ENCODE assay signal across 8 cellular contexts in the genomic region with DNA sequence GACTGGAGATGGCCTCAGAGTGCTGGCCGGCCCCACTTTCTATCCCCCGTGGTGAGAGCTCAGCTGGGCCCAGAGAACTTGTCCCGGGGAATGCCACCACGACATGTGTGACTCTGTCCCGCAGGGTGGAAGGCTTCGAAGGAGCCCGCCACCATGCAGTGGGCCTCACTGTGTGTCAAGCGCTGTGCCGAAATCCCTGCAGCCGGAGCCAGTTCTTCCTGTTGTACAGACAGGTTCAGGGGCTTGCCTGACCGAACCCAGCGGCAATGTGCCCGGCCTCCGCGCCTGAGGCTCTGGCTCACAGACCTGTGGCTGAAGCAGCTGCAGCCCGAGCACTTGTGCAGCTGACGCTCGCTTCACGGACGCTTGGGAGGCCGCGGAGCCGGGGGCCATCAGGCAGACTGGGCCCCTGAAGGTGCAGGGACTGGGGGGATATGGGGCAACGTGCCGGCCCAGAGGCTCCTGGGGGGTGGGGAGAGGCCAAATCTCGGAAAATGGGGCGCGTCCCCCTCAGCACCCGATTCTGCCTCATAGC. TPM values are rescaled to one million over a fixed set of nuclear protein-coding genes. Genes with fewer than 3 reads are reported as not detected.
A peak's percentile ranks its signal among the peaks of the same experiment; 100 is the strongest.
DNase-seq lines count a peak whose midpoint lies in the region; ATAC-seq, FAIRE-seq and TF ChIP-seq lines count a peak whose summit lies in the region.

No MANE protein-coding gene starts in this region.

- H3K4me1 ChIP-seq in right cardiac atrium (ENCODE audit: control insufficient read depth, insufficient read depth, low read length), result peaks cover 11% of the 10 kb centered on the region

- no peak for TF ChIP-seq CTCF in NB4 (IDR thresholded peaks at IDR 0.05; ENCODE audit: low read depth, low read length)
- no peak for TF ChIP-seq CTCF in retinal pigment epithelial cell (conservative IDR thresholded peaks at IDR 0.05; ENCODE audit: low read depth, low read length)

- H3K4me3 ChIP-seq in NB4 (ENCODE audit: low read depth, low read length) (peak overlapping the region; percentile 64), right cardiac atrium (ENCODE audit: low read length) (peak overlapping the region; percentile 77), retinal pigment epithelial cell (ENCODE audit: low read length) (peak overlapping the region; percentile 67)

- peak; percentile 63 for DNase-seq in NB4 (ENCODE audit: low read depth)
- DNase-seq in right cardiac atrium, result peak; percentile 49 to 82 (median 78)
- DNase-seq in retinal pigment epithelial cell (ENCODE audit: low read depth), result no peak
- no peak for DNase-seq in foreskin melanocyte
- no peak for DNase-seq in GM12892 (ENCODE audit: insufficient read length)

- H3K4me3 Mint-ChIP-seq in activated naive CD8-positive, alpha-beta T cell, result peak overlapping the region; percentile 88

- no peak overlapping the region for H3K27ac ChIP-seq in right cardiac atrium (ENCODE audit: low read length)

- intact Hi-C loops in right cardiac atrium (cut with DNase I), result loop anchor here in 2 of 4 donors (5.0 kb wide), 1 partner anchor 240 kb away; no protein-coding TSS in a partner anchor

- no peaks in the 10 kb centered on the region for H3K9me3 Mint-ChIP-seq in activated naive CD8-positive, alpha-beta T cell (ENCODE audit: low read depth)

- no peak for FAIRE-seq in GM12892 (lab: Jason Lieb, UNC)

- peaks cover 12% of the 10 kb centered on the region for H3K4me1 Mint-ChIP-seq in activated naive CD8-positive, alpha-beta T cell (ENCODE audit: low read depth)

- H3K27ac Mint-ChIP-seq in activated naive CD8-positive, alpha-beta T cell, result no peak overlapping the region

- H3K27me3 Mint-ChIP-seq in activated naive CD8-positive, alpha-beta T cell, result no peaks in the 10 kb centered on the region

- H3K9me3 ChIP-seq in right cardiac atrium (ENCODE audit: control insufficient read depth, low read length), result no peaks in the 10 kb centered on the region

- TF ChIP-seq POLR2A in NB4 (IDR thresholded peaks at IDR 0.05; ENCODE audit: extremely low read depth, insufficient read length), result no peak
- no peak for TF ChIP-seq POLR2A in GM12892 (IDR thresholded peaks at IDR 0.05; ENCODE audit: low read depth, low read length)

- ATAC-seq in GM18907 (IDR thresholded peaks at IDR 0.05; ENCODE audit: unreplicated experiment) (peak; percentile 30), right cardiac atrium (peak; percentile 22 to 44), HG03108 (IDR thresholded peaks at IDR 0.05; ENCODE audit: unreplicated experiment) (no peak)

- H3K27me3 ChIP-seq in right cardiac atrium (ENCODE audit: control insufficient read depth, insufficient read depth), result no peaks in the 10 kb centered on the region

- no peaks in the 10 kb centered on the region for H3K36me3 Mint-ChIP-seq in activated naive CD8-positive, alpha-beta T cell

- 6% methylated on average over 29 of the region's 29 CpGs for WGBS in right cardiac atrium

RNA-seq across cellular contexts. Expression of a gene that starts 0.7 kb away (rescaled TPM):
- total RNA-seq in right cardiac atrium, result 10 to 100 TPM; 19.7 to 25.5 (median 22.0) TPM
- 17.5 TPM for polyA plus RNA-seq in right cardiac atrium
- polyA plus RNA-seq in GM12892 (2012; ENCODE audit: missing spikeins), result 3.8 TPM

RNA-seq across cellular contexts. Expression of a gene that starts 30.6 kb away (rescaled TPM):
- total RNA-seq in right cardiac atrium, result 10 to 100 TPM; 12.7 to 17.8 (median 13.8) TPM
- polyA plus RNA-seq in right cardiac atrium, result 11.1 TPM
- polyA plus RNA-seq in GM12892 (2012; ENCODE audit: missing spikeins), result 13.7 TPM

Comparison
In these comparisons a context has a peak if more than half of its experiments do, and no peak if none do; other contexts are left out.
1. DNase-seq: peak in NB4 (single experiment) and right cardiac atrium (3 of 3); none in retinal pigment epithelial cell (single experiment), foreskin melanocyte (single experiment) and GM12892 (single experiment).
2. Peak in every context shown above with its lines, with median percentiles within 50 percentile points of each other: H3K4me3 ChIP-seq.